ENCODE assay signal across 1 cellular context in genomic region chr2:97113050-97113881, GRCh38.
TF ChIP-seq lines count a peak whose summit lies in the region.
"Not testable (repeated sequence)": the region's sequence is repeated elsewhere in the genome, so short reads cannot be mapped to it uniquely, and the experiment has no call there.

TSS of gene ANKRD36 (plus strand) at chr2:97113153. CDS start at chr2:97113740, 587 bp downstream.

TF ChIP-seq in HepG2, 621 proteins besides CTCF, POLR2A, EP300 and RAD21 (continued from another document and continues in another):
- TF ChIP-seq ZBTB14 (CRISPR knock-in tag; IDR thresholded peaks at IDR 0.05) (peak; percentile 83), ZNF292 (CRISPR knock-in tag; IDR thresholded peaks at IDR 0.05; ENCODE audit: borderline replicate concordance, low read depth) (0 out of 2 replicates have a peak, but pooled peaks have one; percentile 43), ZNF557 (CRISPR knock-in tag; IDR thresholded peaks at IDR 0.05) (peak; percentile 49; the same call in 1 of the 2 replicates), LCORL (CRISPR knock-in tag; IDR thresholded peaks at IDR 0.05) (peak; percentile 78), ZNF121 (CRISPR knock-in tag; IDR thresholded peaks at IDR 0.05) (peak; percentile 48), ZNF792 (CRISPR knock-in tag; IDR thresholded peaks at IDR 0.05) (peak; percentile 44), ZNF451 (CRISPR knock-in tag; IDR thresholded peaks at IDR 0.05) (peak; percentile 83), ZNF329 (CRISPR knock-in tag; IDR thresholded peaks at IDR 0.05; ENCODE audit: low read depth) (peak; percentile 60; the same call in 1 of the 2 replicates), BCL6 (CRISPR knock-in tag; IDR thresholded peaks at IDR 0.05) (peak; percentile 31; the same call in 1 of the 2 replicates), MTA1 (CRISPR knock-in tag; IDR thresholded peaks at IDR 0.05; ENCODE audit: borderline replicate concordance) (0 out of 2 replicates have a peak, but pooled peaks have one; percentile 48), NCOA1 (CRISPR knock-in tag; IDR thresholded peaks at IDR 0.05) (peak; percentile 89), SP5 (CRISPR knock-in tag; IDR thresholded peaks at IDR 0.05; ENCODE audit: borderline replicate concordance, low read depth) (0 out of 2 replicates have a peak, but pooled peaks have one; percentile 19), ATF6 (CRISPR knock-in tag; conservative IDR thresholded peaks at IDR 0.05) (0 out of 2 replicates have a peak, but pooled peaks have one; percentile 32), ZSCAN22 (CRISPR knock-in tag; IDR thresholded peaks at IDR 0.05) (peak; percentile 78), HNF1B (CRISPR knock-in tag; IDR thresholded peaks at IDR 0.05) (peak; percentile 81), ZFP82 (CRISPR knock-in tag; IDR thresholded peaks at IDR 0.05; ENCODE audit: borderline replicate concordance) (peak; percentile 93; the same call in 1 of the 2 replicates), ZNF552 (CRISPR knock-in tag; IDR thresholded peaks at IDR 0.05; ENCODE audit: borderline replicate concordance) (peak; percentile 71), ZNF710 (CRISPR knock-in tag; IDR thresholded peaks at IDR 0.05; ENCODE audit: borderline replicate concordance) (peak; percentile 71; the same call in 1 of the 2 replicates), HMGXB4 (CRISPR knock-in tag; IDR thresholded peaks at IDR 0.05; ENCODE audit: borderline replicate concordance in 1 of 2, low read depth in 1 of 2) (peak; percentile 96 to 100), NONO (CRISPR knock-in tag; conservative IDR thresholded peaks at IDR 0.05) (peak; percentile 88; the same call in 1 of the 2 replicates), SMAD9 (CRISPR knock-in tag; IDR thresholded peaks at IDR 0.05) (peak; percentile 54; the same call in 1 of the 2 replicates), SAP130 (CRISPR knock-in tag; IDR thresholded peaks at IDR 0.05; ENCODE audit: low read depth) (peak; percentile 69), ZFY (CRISPR knock-in tag; IDR thresholded peaks at IDR 0.05) (peak; percentile 95), ZBTB43 (CRISPR knock-in tag; conservative IDR thresholded peaks at IDR 0.05) (peak; percentile 61; the same call in 1 of the 2 replicates), GMEB1 (CRISPR knock-in tag; IDR thresholded peaks at IDR 0.05; ENCODE audit: borderline replicate concordance) (peak; percentile 64; the same call in 1 of the 2 replicates), BCL3 (CRISPR knock-in tag; IDR thresholded peaks at IDR 0.05) (peak; percentile 74), ETV6 (CRISPR knock-in tag; conservative IDR thresholded peaks at IDR 0.05) (peak; percentile 78), ZNF143 (CRISPR knock-in tag; IDR thresholded peaks at IDR 0.05) (peak; percentile 18; the same call in 1 of the 2 replicates), ZNF224 (CRISPR knock-in tag; IDR thresholded peaks at IDR 0.05) (peak; percentile 67; the same call in 1 of the 2 replicates), ZNF770 (CRISPR knock-in tag; IDR thresholded peaks at IDR 0.05) (peak; percentile 57; the same call in 1 of the 2 replicates), ZNF781 (CRISPR knock-in tag; IDR thresholded peaks at IDR 0.05; ENCODE audit: borderline replicate concordance, not compliant biosample characterization) (peak; percentile 83), RARA (CRISPR knock-in tag; IDR thresholded peaks at IDR 0.05) (peak; percentile 17; the same call in 1 of the 2 replicates), CCDC6 (CRISPR knock-in tag; IDR thresholded peaks at IDR 0.05) (peak; percentile 85; the same call in 1 of the 2 replicates), CREB3 (CRISPR knock-in tag; IDR thresholded peaks at IDR 0.05) (0 out of 2 replicates have a peak, but pooled peaks have one; percentile 63), DNMT1 (CRISPR knock-in tag; IDR thresholded peaks at IDR 0.05) (peak; percentile 87; the same call in 1 of the 2 replicates), KDM3A (CRISPR knock-in tag; IDR thresholded peaks at IDR 0.05; ENCODE audit: low read depth) (peak; percentile 70; the same call in 1 of the 2 replicates), KDM5B (CRISPR knock-in tag; IDR thresholded peaks at IDR 0.05; ENCODE audit: borderline replicate concordance) (peak; percentile 95), ZBTB10 (CRISPR knock-in tag; IDR thresholded peaks at IDR 0.05; ENCODE audit: borderline replicate concordance) (0 out of 2 replicates have a peak, but pooled peaks have one; percentile 21)
- TF ChIP-seq LCORL, NONO (IDR thresholded peaks at IDR 0.05): not testable (repeated sequence)
